In genomic region chr13:27270594-27271520, GRCh38 we compare ENCODE assay signal across 8 cellular contexts. TPM values are rescaled to one million over a fixed set of nuclear protein-coding genes. Genes with fewer than 3 reads are reported as not detected.
DNase-seq lines count a peak whose midpoint lies in the region; ATAC-seq and TF ChIP-seq lines count a peak whose summit lies in the region.

RASL11A (plus strand) TSS chr13:27270830; CDS start chr13:27270945, 115 bp downstream.

- H3K4me3 Mint-ChIP-seq in type B pancreatic cell, result peak within 1 kb of the TSS; percentile 94

- H3K4me1 Mint-ChIP-seq in type B pancreatic cell (ENCODE audit: unreplicated experiment), result peaks cover 9% of the 10 kb centered on the region

- no peaks in the 10 kb centered on the region for H3K27me3 ChIP-seq in adrenal gland
- H3K27me3 ChIP-seq in heart left ventricle, result peaks cover 0 to 9% (median 0%) of the 10 kb centered on the region in 9 donors

- TF ChIP-seq CTCF in adrenal gland (IDR thresholded peaks at IDR 0.05) (peak; percentile 65 to 97 (median 81)), heart left ventricle (IDR thresholded peaks at IDR 0.05) (peak; percentile 84 to 99 (median 95)), type B pancreatic cell (conservative IDR thresholded peaks at IDR 0.05) (peak; percentile 99)

- H3K27ac Mint-ChIP-seq in type B pancreatic cell, result peak within 1 kb of the TSS; percentile 75

- H3K4me1 ChIP-seq in adrenal gland (replicated peaks in 1 of 2) (peaks cover 7 to 16% of the 10 kb centered on the region in 2 donors), heart left ventricle (peaks cover 0 to 53% (median 26%) of the 10 kb centered on the region in 12 donors)

- H3K27ac ChIP-seq in adrenal gland, result peak within 1 kb of the TSS in 4 of 5 donors; percentile 75 to 91 (median 84)
- peak within 1 kb of the TSS; percentile 72 to 97 (median 90) for H3K27ac ChIP-seq in heart left ventricle

- H3K27me3 Mint-ChIP-seq in type B pancreatic cell, result peaks cover 45% of the 10 kb centered on the region

- peak; percentile 83 for ATAC-seq in GM21786 (IDR thresholded peaks at IDR 0.05; ENCODE audit: unreplicated experiment)
- peak; percentile 77 to 95 (median 92) for ATAC-seq in heart left ventricle

- no peaks in the 10 kb centered on the region for H3K36me3 Mint-ChIP-seq in type B pancreatic cell

- H3K9me3 Mint-ChIP-seq in type B pancreatic cell, result no peaks in the 10 kb centered on the region

- DNase-seq in GM04504 (ENCODE audit: low read depth) (peak; percentile 73), Kasumi-1 (lab: John Stamatoyannopoulos, UW) (peak; percentile 14 to 20), SW 1271 (lab: John Stamatoyannopoulos, UW) (peak; percentile 14 to 55), adrenal gland (peak; percentile 79 to 93 (median 86)), heart left ventricle (peak; percentile 87 to 94 (median 88)), posterior cingulate gyrus (peak; percentile 73 to 98 (median 82)), type B pancreatic cell (ENCODE audit: extremely low spot score, unreplicated experiment) (peak; percentile 84)

- 1 to 6% (median 1%) methylated on average over 5 to 99 of the region's 99 CpGs for WGBS in adrenal gland, 4 donors
- WGBS in heart left ventricle, 4 donors, result 1% methylated on average over 75 to 99 of the region's 99 CpGs

- H3K9me3 ChIP-seq in adrenal gland (replicated peaks in 1 of 3), result no peaks in the 10 kb centered on the region
- no peaks in the 10 kb centered on the region for H3K9me3 ChIP-seq in heart left ventricle

- peak within 1 kb of the TSS; percentile 35 to 91 (median 50) for H3K4me3 ChIP-seq in adrenal gland
- peak within 1 kb of the TSS; percentile 49 to 96 (median 90) for H3K4me3 ChIP-seq in heart left ventricle

- TF ChIP-seq POLR2A in adrenal gland (IDR thresholded peaks at IDR 0.05) (peak; percentile 88 to 93), heart left ventricle (IDR thresholded peaks at IDR 0.05) (peak in 1 of 2 donors; percentile 92)

- H3K36me3 ChIP-seq in adrenal gland (replicated peaks in 1 of 2) (no peaks in the 10 kb centered on the region), heart left ventricle (peaks cover 0 to 3% (median 0%) of the 10 kb centered on the region in 9 donors)

- intact Hi-C loops in adrenal gland (cut with DNase I), result loop anchor here (10.0 kb wide), 1 partner anchor 286 kb away; no protein-coding TSS in a partner anchor
- intact Hi-C loops in heart left ventricle (cut with DNase I), result loop anchor here in 5 of 10 donors (1.0 to 10.0 kb wide), 7 partner anchors 19 to 284 kb away; partner anchors contain the start of genes RPL21 (in 3 of the 5) and USP12 (in 1 of the 5)
- intact Hi-C loops in posterior cingulate gyrus (cut with DNase I), result loop anchor here (2.0 to 5.0 kb wide), 3 partner anchors 20 to 99 kb away; partner anchors contain the start of genes RPL21 and USP12

RNA-seq across cellular contexts. Expression of gene RASL11A, which starts in this region (rescaled TPM):
- total RNA-seq in adrenal gland (10 to 100 TPM in 4 of 8 donors, 1 to 10 TPM in 4; 3.4 to 28.4 (median 9.3) TPM), heart left ventricle (10 to 100 TPM in 3 of 9 donors, 1 to 10 TPM in 6; 2.9 to 13.7 (median 5.4) TPM), type B pancreatic cell (ENCODE audit: low replicate concordance) (15.9 and 19.0 TPM in 2 replicates)
- polyA plus RNA-seq in adrenal gland (10 to 100 TPM in 1 of 3 donors, 1 to 10 TPM in 2; 8.9 to 10.3 (median 9.6) TPM), heart left ventricle (1 to 10 TPM; 3.5 to 7.9 TPM)

Comparison
In these comparisons a context has a peak if more than half of its experiments do, and no peak if none do; other contexts are left out.
1. Peak in every context shown above with its lines: DNase-seq, ATAC-seq, H3K4me3 ChIP-seq and H3K27ac ChIP-seq.
2. DNase-seq: peak in every context shown above with its lines; median percentile 88 in heart left ventricle; 86 in adrenal gland; 84 in type B pancreatic cell; 82 in posterior cingulate gyrus; 73 in GM04504; 34 in SW 1271; 17 in Kasumi-1.